In the genomic region with DNA sequence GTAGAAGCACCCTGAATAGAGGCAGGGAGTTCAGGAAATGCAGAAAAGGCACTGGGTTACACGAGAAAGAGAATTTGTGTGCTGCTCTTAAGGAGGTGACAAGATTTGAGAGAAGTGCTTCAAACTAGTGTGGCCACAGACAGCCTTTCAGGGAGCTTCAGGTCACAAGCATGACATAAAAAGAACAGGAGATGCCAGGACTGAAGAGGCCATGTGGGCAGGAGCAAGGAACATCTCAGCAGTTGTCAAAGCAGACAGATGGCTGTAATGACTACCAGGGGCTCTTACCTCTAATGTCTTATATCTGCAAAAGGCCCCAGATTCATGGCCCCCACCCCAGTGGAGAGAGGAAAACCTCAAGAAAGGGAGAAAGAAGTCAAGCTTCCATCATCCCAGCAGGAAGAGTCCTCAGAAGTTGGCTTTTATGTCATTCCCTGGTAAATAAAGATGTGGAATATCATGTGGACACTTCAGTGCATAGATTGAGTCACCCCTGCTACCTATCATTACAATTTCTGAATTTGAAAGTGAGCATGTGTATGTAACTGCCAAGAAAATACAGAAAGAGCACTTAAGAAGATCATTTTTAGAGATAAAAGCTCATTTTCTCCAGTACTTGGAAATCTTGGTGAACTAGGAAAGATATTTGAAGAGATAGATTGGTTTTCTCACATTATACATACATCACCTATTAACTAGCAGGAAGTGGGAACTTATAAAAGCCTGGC, we compare ENCODE assay signal across 21 cellular contexts.
"Had no signal": no experiment of that assay in that cellular context is flagged by ENCODE, and none has a peak within 500 bp of the region (broad histone marks: within the 10 kb centered on the region; RNA-seq: fewer than 3 reads in every experiment).

No MANE protein-coding gene starts in this region.

- H3K4me3 ChIP-seq: heart right ventricle, neural progenitor cell, right atrium auricular region, smooth muscle cell, stomach, tibial artery had no signal

- H3K9me3 ChIP-seq: heart right ventricle, right atrium auricular region, stomach, tibial artery had no signal

- H3K4me1 ChIP-seq: foreskin keratinocyte, heart right ventricle, neural progenitor cell, right atrium auricular region had no signal

- H3K36me3 ChIP-seq: heart right ventricle, neural progenitor cell, right atrium auricular region, stomach, tibial artery had no signal

- H3K9ac ChIP-seq: neural progenitor cell had no signal

- DNase-seq: activated B cell treated with CpG ODN at 0.5 μM for 24 hours; activated CD4-positive, alpha-beta T cell treated with anti-CD3 and anti-CD28 coated beads, Interleukin-2, amount 50 U/mL, for 1 hour; activated CD8-positive, alpha-beta memory T cell treated with anti-CD3 and anti-CD28 coated beads, Interleukin-2, amount 10 ng/mL, durations not matched to agents 7 days and 5 days; activated CD8-positive, alpha-beta T cell treated with anti-CD3 and anti-CD28 coated beads for 36 hours; activated T-cell treated with anti-CD3 and anti-CD28 coated beads, Interleukin-2, amount 50 U/mL, for 48 hours; anterior cingulate cortex; endodermal cell; foreskin keratinocyte; heart right ventricle; midbrain; naive thymus-derived CD4-positive, alpha-beta T cell; occipital lobe; stimulated activated CD4-positive, alpha-beta T cell treated with anti-CD3 and anti-CD28 coated beads, Interleukin-15, amount 100 ng/mL, for 24 hours; stimulated activated CD4-positive, alpha-beta T cell treated with anti-CD3 and anti-CD28 coated beads, Interleukin-2, amount 100 ng/mL, for 24 hours; stimulated activated naive B cell treated with anti-CD40 and anti-IgM and Interleukin-4, amounts not matched to agents 10 μg/mL and 1 μg/mL and 100 μg/mL, for 72 hours; stomach; tibial artery had no signal

- H3K27me3 ChIP-seq: foreskin keratinocyte, heart right ventricle, neural progenitor cell, right atrium auricular region, stomach, tibial artery had no signal

- H3K4me2 ChIP-seq: neural progenitor cell, smooth muscle cell had no signal

- ATAC-seq: activated CD8-positive, alpha-beta memory T cell treated with anti-CD3 and anti-CD28 coated beads, Interleukin-2, amount 10 ng/mL, durations not matched to agents 7 days and 5 days; activated CD8-positive, alpha-beta T cell treated with anti-CD3 and anti-CD28 coated beads for 36 hours; esophagus mucosa; foreskin keratinocyte; heart right ventricle; naive thymus-derived CD4-positive, alpha-beta T cell; stimulated activated naive B cell treated with anti-CD40 and anti-IgM and Interleukin-4, amounts not matched to agents 10 μg/mL and 1 μg/mL and 100 μg/mL, for 72 hours had no signal

- H3K27ac ChIP-seq: foreskin keratinocyte, heart right ventricle, neural progenitor cell, right atrium auricular region, stomach, tibial artery had no signal

- H2AFZ ChIP-seq: neural progenitor cell had no signal
